In genomic region chr19:29563688-29564087, GRCh38 we compare ENCODE assay signal across 26 cellular contexts. TPM values are rescaled to one million over a fixed set of nuclear protein-coding genes. Genes with fewer than 3 reads are reported as not detected.
"Had no signal": no experiment of that assay in that cellular context is flagged by ENCODE, and none has a peak within 500 bp of the region (broad histone marks: within the 10 kb centered on the region; RNA-seq: fewer than 3 reads in every experiment).

No MANE protein-coding gene starts in this region.

- DNase-seq: activated CD4-positive, alpha-beta memory T cell treated with anti-CD3 and anti-CD28 coated beads for 36 hours; activated CD4-positive, alpha-beta T cell treated with anti-CD3 and anti-CD28 coated beads, Interleukin-2, amount 10 ng/mL, durations not matched to agents 7 days and 5 days; activated CD4-positive, CD25-positive, alpha-beta regulatory T cell; activated effector memory CD4-positive, alpha-beta T cell treated with Interleukin-2 at 50 U/mL for 16 hours; activated naive CD4-positive, alpha-beta T cell; central memory CD4-positive, alpha-beta T cell; Kasumi-1; NCI-H1436 treated with DMSO at 0.1 percent for 48 hours; NCI-H187; NCI-H2081; NCI-H510A treated with DMSO at 0.1 percent for 48 hours; NCI-H69; NK-92 treated with Interleukin-12 subunit alpha and Interleukin-12 subunit beta, amount 100 ng/mL, for 24 hours; Peyer's patch; Right ventricle myocardium superior; SJCRH30; SK-N-SH; T-helper 1 cell had no signal

- H3K4me2 ChIP-seq: SK-N-SH had no signal

- ATAC-seq: body of pancreas had no signal

- H3K27ac ChIP-seq: ascending aorta, body of pancreas, Peyer's patch, RWPE1, SJCRH30, VCaP had no signal

- H3K9ac ChIP-seq: SK-N-SH had no signal

- H3K27me3 ChIP-seq: ascending aorta, body of pancreas, Peyer's patch had no signal

- H3K9me2 ChIP-seq: SK-N-SH had no signal

- H3K4me3 ChIP-seq: ascending aorta, body of pancreas, Peyer's patch, SJCRH30 had no signal

- H3K9me3 ChIP-seq: SJCRH30, SK-N-SH had no signal

- H3K4me1 ChIP-seq: ascending aorta, Peyer's patch, SJCRH30 had no signal

- H3K36me3 ChIP-seq: ascending aorta, Peyer's patch, SJCRH30 had no signal

RNA-seq across cellular contexts. Expression of gene VSTM2B, which starts 37.9 kb away (rescaled TPM):
- total RNA-seq: activated CD4-positive, alpha-beta memory T cell treated with anti-CD3 and anti-CD28 coated beads for 36 hours; activated CD4-positive, alpha-beta T cell treated with anti-CD3 and anti-CD28 coated beads, Interleukin-2, amount 10 ng/mL, durations not matched to agents 7 days and 5 days; activated CD8-positive, alpha-beta memory T cell treated with anti-CD3 and anti-CD28 coated beads for 36 hours; activated T-helper 1 cell treated with anti-CD3 and anti-CD28 coated beads, Interleukin-12 subunit alpha, Interleukin-12 subunit beta, Interleukin-2, Interleukin-4 antibody, amounts not matched to agents 30 ng/mL and 10 ng/mL and 1 ng/mL, durations not matched to agents 14 hours and 24 hours and 36 hours; ascending aorta; body of pancreas; bronchial epithelial cell; Peyer's patch; Right ventricle myocardium superior; SJCRH30; T-helper 2 cell treated with Interferon-gamma antibody and Interleukin-4, amounts not matched to agents 100 ng/mL and 5 ng/mL, for 36 hours had no signal
- polyA plus RNA-seq: SK-N-SH had no signal
